ENCODE assay signal across 1 cellular context in the genomic region with DNA sequence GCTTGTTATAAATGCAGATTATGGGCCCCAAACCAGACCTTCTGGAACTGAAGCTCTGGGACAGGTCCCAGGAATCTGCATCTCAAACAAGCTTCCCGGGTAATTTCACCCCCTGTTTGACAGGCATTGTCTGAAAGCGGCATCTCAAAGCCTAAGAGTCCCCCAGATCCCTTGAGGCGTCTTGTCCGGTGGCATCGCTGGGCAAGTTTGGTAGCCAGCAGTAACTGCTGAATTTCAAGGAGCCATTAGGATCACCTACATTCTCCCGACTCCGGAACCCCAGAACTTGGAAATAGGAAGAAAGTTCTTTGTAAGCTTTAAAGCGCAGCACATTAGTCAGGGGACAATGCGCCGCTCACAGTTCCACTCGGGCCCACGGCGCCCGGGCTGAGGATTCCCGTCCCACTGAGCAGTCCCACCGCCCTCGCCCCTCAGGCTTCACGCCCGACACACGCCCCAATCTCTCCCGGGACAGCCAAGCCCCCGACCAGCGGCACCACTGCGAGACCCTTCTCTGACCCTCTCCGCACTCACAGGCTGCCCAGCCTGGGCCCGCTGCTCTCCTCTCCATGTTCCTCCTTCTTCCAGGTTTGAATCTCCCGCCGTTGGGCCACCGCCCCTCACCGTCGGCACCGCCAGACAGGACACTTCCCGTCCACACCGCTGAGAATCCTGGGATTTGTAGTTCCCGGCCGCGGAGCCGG.
A peak's percentile ranks its signal among the peaks of the same experiment; 100 is the strongest.
TF ChIP-seq lines count a peak whose summit lies in the region.

A gene with protein sequence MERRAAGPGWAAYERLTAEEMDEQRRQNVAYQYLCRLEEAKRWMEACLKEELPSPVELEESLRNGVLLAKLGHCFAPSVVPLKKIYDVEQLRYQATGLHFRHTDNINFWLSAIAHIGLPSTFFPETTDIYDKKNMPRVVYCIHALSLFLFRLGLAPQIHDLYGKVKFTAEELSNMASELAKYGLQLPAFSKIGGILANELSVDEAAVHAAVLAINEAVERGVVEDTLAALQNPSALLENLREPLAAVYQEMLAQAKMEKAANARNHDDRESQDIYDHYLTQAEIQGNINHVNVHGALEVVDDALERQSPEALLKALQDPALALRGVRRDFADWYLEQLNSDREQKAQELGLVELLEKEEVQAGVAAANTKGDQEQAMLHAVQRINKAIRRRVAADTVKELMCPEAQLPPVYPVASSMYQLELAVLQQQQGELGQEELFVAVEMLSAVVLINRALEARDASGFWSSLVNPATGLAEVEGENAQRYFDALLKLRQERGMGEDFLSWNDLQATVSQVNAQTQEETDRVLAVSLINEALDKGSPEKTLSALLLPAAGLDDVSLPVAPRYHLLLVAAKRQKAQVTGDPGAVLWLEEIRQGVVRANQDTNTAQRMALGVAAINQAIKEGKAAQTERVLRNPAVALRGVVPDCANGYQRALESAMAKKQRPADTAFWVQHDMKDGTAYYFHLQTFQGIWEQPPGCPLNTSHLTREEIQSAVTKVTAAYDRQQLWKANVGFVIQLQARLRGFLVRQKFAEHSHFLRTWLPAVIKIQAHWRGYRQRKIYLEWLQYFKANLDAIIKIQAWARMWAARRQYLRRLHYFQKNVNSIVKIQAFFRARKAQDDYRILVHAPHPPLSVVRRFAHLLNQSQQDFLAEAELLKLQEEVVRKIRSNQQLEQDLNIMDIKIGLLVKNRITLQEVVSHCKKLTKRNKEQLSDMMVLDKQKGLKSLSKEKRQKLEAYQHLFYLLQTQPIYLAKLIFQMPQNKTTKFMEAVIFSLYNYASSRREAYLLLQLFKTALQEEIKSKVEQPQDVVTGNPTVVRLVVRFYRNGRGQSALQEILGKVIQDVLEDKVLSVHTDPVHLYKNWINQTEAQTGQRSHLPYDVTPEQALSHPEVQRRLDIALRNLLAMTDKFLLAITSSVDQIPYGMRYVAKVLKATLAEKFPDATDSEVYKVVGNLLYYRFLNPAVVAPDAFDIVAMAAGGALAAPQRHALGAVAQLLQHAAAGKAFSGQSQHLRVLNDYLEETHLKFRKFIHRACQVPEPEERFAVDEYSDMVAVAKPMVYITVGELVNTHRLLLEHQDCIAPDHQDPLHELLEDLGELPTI (N-terminal part only) (minus strand): TSS at position 607 of the 704 bp plus-strand sequence. CDS start 36 bp downstream, at position 571.

TF ChIP-seq in K562, 482 proteins besides CTCF, POLR2A, EP300 and RAD21 (continued from another document and continues in another):
- TF ChIP-seq YY1 (IDR thresholded peaks at IDR 0.05; ENCODE audit: borderline replicate concordance in 1 of 3, control insufficient read depth in 1 of 3, extremely low read depth in 1 of 3, insufficient read depth in 3 of 3, insufficient read length in 1 of 3, insufficient replicate concordance in 2 of 3, low read depth in 1 of 3, low read length in 2 of 3) (peak in 2 of 3 experiments; percentile 47 to 65), ZNF174 (CRISPR knock-in tag; IDR thresholded peaks at IDR 0.05) (no peak), E2F3 (CRISPR knock-in tag; IDR thresholded peaks at IDR 0.05) (0 out of 2 replicates have a peak, but pooled peaks have one; percentile 43), ZNF445 (CRISPR knock-in tag; IDR thresholded peaks at IDR 0.05; ENCODE audit: low read depth) (no peak), CBFA2T3 (IDR thresholded peaks at IDR 0.05) (no peak), JUN (IDR thresholded peaks at IDR 0.05; ENCODE audit: borderline replicate concordance, low read depth, low read length) (0 out of 2 replicates have a peak, but pooled peaks have one; percentile 34), JUN (CRISPR knock-in tag; IDR thresholded peaks at IDR 0.05; ENCODE audit: borderline replicate concordance) (no peak), ZBTB1 (CRISPR knock-in tag; IDR thresholded peaks at IDR 0.05; ENCODE audit: borderline replicate concordance, low read depth) (no peak; the same call in 1 of the 2 replicates), ZNF143 (CRISPR knock-in tag; IDR thresholded peaks at IDR 0.05) (peak; percentile 94), GATAD2B (IDR thresholded peaks at IDR 0.05; ENCODE audit: borderline replicate concordance) (no peak), TCF3 (CRISPR knock-in tag; IDR thresholded peaks at IDR 0.05) (no peak), IFI16 (CRISPR knock-in tag; IDR thresholded peaks at IDR 0.05) (no peak), FOXJ2 (tag; IDR thresholded peaks at IDR 0.05) (no peak), PTTG1 (tag; IDR thresholded peaks at IDR 0.05; ENCODE audit: low read depth) (no peak), NFIC (IDR thresholded peaks at IDR 0.05) (no peak), FIP1L1 (IDR thresholded peaks at IDR 0.05; ENCODE audit: low read depth, low read length, poor library complexity, severe bottlenecking) (peak; percentile 73), JUND (IDR thresholded peaks at IDR 0.05; ENCODE audit: borderline replicate concordance, low read depth, low read length) (peak; percentile 24; the same call in 1 of the 2 replicates), JUND (tag; IDR thresholded peaks at IDR 0.05; ENCODE audit: borderline replicate concordance, low read depth, low read length) (no peak; the same call in 2 of the 3 replicates), STAG1 (CRISPR knock-in tag; IDR thresholded peaks at IDR 0.05; ENCODE audit: borderline replicate concordance) (no peak), KDM5B (IDR thresholded peaks at IDR 0.05; ENCODE audit: insufficient replicate concordance, low read depth, low read length) (peak; percentile 43), CBX5 (IDR thresholded peaks at IDR 0.05; ENCODE audit: borderline replicate concordance, low read depth) (no peak), POLR2B (IDR thresholded peaks at IDR 0.05; ENCODE audit: low read depth, partially characterized antibody) (peak; percentile 58), KDM1A (IDR thresholded peaks at IDR 0.05) (no peak), TRIM28 (IDR thresholded peaks at IDR 0.05) (no peak), L3MBTL2 (IDR thresholded peaks at IDR 0.05) (0 out of 2 replicates have a peak, but pooled peaks have one; percentile 26), NRF1 (conservative IDR thresholded peaks at IDR 0.05 in 1 of 2, IDR thresholded peaks at IDR 0.05 in 1 of 2) (peak in 1 of 2 experiments; percentile 23; a peak in 1 of 4 replicates), CSDE1 (IDR thresholded peaks at IDR 0.05) (no peak), PHF20 (IDR thresholded peaks at IDR 0.05; ENCODE audit: partially characterized antibody) (peak; percentile 35), PTBP1 (IDR thresholded peaks at IDR 0.05; ENCODE audit: low read depth, low read length) (no peak), RB1 (IDR thresholded peaks at IDR 0.05; ENCODE audit: low read depth) (peak; percentile 51; the same call in 1 of the 2 replicates), ZSCAN32 (CRISPR knock-in tag; IDR thresholded peaks at IDR 0.05) (no peak), HDAC2 (IDR thresholded peaks at IDR 0.05) (peak; percentile 88), RBM17 (IDR thresholded peaks at IDR 0.05; ENCODE audit: borderline replicate concordance, low read depth, low read length) (no peak)
- TF ChIP-seq, protein P1, sequence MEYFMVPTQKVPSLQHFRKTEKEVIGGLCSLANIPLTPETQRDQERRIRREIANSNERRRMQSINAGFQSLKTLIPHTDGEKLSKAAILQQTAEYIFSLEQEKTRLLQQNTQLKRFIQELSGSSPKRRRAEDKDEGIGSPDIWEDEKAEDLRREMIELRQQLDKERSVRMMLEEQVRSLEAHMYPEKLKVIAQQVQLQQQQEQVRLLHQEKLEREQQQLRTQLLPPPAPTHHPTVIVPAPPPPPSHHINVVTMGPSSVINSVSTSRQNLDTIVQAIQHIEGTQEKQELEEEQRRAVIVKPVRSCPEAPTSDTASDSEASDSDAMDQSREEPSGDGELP (CRISPR knock-in tag; IDR thresholded peaks at IDR 0.05; ENCODE audit: borderline replicate concordance), result peak; percentile 90
- TF ChIP-seq, protein P2, sequence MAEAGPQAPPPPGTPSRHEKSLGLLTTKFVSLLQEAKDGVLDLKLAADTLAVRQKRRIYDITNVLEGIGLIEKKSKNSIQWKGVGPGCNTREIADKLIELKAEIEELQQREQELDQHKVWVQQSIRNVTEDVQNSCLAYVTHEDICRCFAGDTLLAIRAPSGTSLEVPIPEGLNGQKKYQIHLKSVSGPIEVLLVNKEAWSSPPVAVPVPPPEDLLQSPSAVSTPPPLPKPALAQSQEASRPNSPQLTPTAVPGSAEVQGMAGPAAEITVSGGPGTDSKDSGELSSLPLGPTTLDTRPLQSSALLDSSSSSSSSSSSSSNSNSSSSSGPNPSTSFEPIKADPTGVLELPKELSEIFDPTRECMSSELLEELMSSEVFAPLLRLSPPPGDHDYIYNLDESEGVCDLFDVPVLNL (CRISPR knock-in tag; IDR thresholded peaks at IDR 0.05; ENCODE audit: low read depth), result peak; percentile 100
- TF ChIP-seq, protein P3, sequence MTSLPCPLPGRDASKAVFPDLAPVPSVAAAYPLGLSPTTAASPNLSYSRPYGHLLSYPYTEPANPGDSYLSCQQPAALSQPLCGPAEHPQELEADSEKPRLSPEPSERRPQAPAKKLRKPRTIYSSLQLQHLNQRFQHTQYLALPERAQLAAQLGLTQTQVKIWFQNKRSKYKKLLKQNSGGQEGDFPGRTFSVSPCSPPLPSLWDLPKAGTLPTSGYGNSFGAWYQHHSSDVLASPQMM (CRISPR knock-in tag; IDR thresholded peaks at IDR 0.05), result no peak
- TF ChIP-seq, protein P4, sequence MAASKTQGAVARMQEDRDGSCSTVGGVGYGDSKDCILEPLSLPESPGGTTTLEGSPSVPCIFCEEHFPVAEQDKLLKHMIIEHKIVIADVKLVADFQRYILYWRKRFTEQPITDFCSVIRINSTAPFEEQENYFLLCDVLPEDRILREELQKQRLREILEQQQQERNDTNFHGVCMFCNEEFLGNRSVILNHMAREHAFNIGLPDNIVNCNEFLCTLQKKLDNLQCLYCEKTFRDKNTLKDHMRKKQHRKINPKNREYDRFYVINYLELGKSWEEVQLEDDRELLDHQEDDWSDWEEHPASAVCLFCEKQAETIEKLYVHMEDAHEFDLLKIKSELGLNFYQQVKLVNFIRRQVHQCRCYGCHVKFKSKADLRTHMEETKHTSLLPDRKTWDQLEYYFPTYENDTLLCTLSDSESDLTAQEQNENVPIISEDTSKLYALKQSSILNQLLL (CRISPR knock-in tag; IDR thresholded peaks at IDR 0.05; ENCODE audit: borderline replicate concordance), result no peak
- TF ChIP-seq, protein P5, sequence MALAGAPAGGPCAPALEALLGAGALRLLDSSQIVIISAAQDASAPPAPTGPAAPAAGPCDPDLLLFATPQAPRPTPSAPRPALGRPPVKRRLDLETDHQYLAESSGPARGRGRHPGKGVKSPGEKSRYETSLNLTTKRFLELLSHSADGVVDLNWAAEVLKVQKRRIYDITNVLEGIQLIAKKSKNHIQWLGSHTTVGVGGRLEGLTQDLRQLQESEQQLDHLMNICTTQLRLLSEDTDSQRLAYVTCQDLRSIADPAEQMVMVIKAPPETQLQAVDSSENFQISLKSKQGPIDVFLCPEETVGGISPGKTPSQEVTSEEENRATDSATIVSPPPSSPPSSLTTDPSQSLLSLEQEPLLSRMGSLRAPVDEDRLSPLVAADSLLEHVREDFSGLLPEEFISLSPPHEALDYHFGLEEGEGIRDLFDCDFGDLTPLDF (CRISPR knock-in tag; IDR thresholded peaks at IDR 0.05), result peak; percentile 89; the same call in 1 of the 2 replicates
- TF ChIP-seq, protein P6, sequence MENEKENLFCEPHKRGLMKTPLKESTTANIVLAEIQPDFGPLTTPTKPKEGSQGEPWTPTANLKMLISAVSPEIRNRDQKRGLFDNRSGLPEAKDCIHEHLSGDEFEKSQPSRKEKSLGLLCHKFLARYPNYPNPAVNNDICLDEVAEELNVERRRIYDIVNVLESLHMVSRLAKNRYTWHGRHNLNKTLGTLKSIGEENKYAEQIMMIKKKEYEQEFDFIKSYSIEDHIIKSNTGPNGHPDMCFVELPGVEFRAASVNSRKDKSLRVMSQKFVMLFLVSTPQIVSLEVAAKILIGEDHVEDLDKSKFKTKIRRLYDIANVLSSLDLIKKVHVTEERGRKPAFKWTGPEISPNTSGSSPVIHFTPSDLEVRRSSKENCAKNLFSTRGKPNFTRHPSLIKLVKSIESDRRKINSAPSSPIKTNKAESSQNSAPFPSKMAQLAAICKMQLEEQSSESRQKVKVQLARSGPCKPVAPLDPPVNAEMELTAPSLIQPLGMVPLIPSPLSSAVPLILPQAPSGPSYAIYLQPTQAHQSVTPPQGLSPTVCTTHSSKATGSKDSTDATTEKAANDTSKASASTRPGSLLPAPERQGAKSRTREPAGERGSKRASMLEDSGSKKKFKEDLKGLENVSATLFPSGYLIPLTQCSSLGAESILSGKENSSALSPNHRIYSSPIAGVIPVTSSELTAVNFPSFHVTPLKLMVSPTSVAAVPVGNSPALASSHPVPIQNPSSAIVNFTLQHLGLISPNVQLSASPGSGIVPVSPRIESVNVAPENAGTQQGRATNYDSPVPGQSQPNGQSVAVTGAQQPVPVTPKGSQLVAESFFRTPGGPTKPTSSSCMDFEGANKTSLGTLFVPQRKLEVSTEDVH (IDR thresholded peaks at IDR 0.05; ENCODE audit: low read depth, partially characterized antibody), result peak; percentile 97
- TF ChIP-seq, protein P7, sequence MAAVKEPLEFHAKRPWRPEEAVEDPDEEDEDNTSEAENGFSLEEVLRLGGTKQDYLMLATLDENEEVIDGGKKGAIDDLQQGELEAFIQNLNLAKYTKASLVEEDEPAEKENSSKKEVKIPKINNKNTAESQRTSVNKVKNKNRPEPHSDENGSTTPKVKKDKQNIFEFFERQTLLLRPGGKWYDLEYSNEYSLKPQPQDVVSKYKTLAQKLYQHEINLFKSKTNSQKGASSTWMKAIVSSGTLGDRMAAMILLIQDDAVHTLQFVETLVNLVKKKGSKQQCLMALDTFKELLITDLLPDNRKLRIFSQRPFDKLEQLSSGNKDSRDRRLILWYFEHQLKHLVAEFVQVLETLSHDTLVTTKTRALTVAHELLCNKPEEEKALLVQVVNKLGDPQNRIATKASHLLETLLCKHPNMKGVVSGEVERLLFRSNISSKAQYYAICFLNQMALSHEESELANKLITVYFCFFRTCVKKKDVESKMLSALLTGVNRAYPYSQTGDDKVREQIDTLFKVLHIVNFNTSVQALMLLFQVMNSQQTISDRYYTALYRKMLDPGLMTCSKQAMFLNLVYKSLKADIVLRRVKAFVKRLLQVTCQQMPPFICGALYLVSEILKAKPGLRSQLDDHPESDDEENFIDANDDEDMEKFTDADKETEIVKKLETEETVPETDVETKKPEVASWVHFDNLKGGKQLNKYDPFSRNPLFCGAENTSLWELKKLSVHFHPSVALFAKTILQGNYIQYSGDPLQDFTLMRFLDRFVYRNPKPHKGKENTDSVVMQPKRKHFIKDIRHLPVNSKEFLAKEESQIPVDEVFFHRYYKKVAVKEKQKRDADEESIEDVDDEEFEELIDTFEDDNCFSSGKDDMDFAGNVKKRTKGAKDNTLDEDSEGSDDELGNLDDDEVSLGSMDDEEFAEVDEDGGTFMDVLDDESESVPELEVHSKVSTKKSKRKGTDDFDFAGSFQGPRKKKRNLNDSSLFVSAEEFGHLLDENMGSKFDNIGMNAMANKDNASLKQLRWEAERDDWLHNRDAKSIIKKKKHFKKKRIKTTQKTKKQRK (IDR thresholded peaks at IDR 0.05; ENCODE audit: borderline replicate concordance, low read depth, low read length), result no peak
- TF ChIP-seq, protein P8, sequence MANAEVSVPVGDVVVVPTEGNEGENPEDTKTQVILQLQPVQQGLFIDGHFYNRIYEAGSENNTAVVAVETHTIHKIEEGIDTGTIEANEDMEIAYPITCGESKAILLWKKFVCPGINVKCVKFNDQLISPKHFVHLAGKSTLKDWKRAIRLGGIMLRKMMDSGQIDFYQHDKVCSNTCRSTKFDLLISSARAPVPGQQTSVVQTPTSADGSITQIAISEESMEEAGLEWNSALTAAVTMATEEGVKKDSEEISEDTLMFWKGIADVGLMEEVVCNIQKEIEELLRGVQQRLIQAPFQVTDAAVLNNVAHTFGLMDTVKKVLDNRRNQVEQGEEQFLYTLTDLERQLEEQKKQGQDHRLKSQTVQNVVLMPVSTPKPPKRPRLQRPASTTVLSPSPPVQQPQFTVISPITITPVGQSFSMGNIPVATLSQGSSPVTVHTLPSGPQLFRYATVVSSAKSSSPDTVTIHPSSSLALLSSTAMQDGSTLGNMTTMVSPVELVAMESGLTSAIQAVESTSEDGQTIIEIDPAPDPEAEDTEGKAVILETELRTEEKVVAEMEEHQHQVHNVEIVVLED (CRISPR knock-in tag; IDR thresholded peaks at IDR 0.05), result 0 out of 2 replicates have a peak, but pooled peaks have one; percentile 50
